Comparison of ENCODE assay signal across 9 cellular contexts in the genomic region with DNA sequence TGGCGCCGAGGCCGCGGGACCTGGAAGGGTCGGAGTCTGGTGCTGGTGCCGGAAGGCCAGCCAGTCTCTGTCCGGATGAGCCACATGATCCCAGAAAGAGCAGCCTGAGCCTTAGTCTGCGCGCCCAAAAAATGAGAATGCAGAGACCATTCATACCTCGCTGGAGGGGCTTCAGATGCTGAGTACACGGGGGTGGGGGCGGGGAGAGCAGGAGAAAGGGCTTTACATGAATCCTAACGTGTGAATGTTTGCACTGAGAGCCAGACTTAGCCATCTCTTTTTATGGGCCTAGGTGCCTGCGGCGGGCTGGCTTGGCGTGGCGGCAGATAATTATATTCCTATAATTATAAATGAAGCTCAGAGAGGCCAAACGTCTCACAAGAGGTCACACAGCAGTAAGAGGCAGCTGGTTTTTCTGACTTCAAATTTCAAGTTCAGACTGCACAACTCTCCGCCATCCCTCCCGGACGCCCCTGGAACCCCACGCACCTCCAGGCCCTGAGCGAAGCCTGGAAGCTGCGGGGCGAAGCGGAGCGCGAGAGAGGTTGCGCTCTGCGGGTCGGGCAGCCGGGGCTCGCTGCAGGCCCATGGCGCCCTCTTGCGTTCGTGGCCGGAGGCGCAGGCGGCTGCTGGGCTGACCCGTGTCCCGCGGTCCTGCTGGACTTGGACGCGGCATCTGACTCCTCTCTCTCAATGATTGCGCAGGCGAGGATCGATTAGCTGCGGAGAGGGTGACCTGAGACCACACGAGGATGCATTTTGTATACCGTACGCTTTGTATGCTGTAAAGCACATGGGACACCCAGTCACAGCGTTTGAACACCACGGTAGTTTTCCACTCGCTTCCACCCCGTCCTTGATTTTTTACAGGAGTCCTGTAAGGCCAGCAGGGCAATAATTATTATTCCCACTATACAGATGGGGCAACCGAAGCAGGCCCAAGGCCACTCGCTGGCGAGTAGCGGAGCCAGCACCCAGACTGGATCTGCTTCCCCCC.
DNase-seq lines count a peak whose midpoint lies in the region; TF ChIP-seq lines count a peak whose summit lies in the region.
"Had no signal": no experiment of that assay in that cellular context is flagged by ENCODE, and none has a peak within 500 bp of the region (broad histone marks: within the 10 kb centered on the region; RNA-seq: fewer than 3 reads in every experiment).

No MANE protein-coding gene starts in this region.

- peak overlapping the region; percentile 83 for H3K56ac ChIP-seq in mesendoderm (ENCODE audit: low read length)

- no peak overlapping the region for H3K23ac ChIP-seq in mesendoderm (ENCODE audit: low read length)

- DNase-seq in DMS53 treated with DMSO at 0.1 percent for 48 hours (lab: John Stamatoyannopoulos, UW; ENCODE audit: unreplicated experiment) (peak; percentile 76), HFF-Myc (ENCODE audit: extremely low read depth, low read depth) (no peak), NCI-H460 (ENCODE audit: extremely low read depth, low read depth) (peak; percentile 46), endodermal cell (peak; percentile 93), mesendoderm (peak; percentile 67), T1000 (lab: John Stamatoyannopoulos, UW) (no peak)
- DNase-seq in activated CD8-positive, alpha-beta memory T cell treated with anti-CD3 and anti-CD28 coated beads, Interleukin-2, amount 50 U/mL, for 24 hours (ENCODE audit: extremely low read depth), result peak; percentile 12
- peak; percentile 37 for DNase-seq in stimulated activated CD8-positive, alpha-beta memory T cell treated with anti-CD3 and anti-CD28 coated beads, Interleukin-15, amount 100 ng/mL, for 1 hour (ENCODE audit: low read depth)

- H3K9me3 ChIP-seq in endodermal cell (ENCODE audit: control insufficient read depth, low read length), result no peaks in the 10 kb centered on the region

- H3K36me3 Mint-ChIP-seq in endodermal cell (ENCODE audit: low read depth), result no peaks in the 10 kb centered on the region

- peaks cover 95% of the 10 kb centered on the region for H3K27me3 ChIP-seq in endodermal cell (ENCODE audit: control insufficient read depth, insufficient read depth, low read length, poor library complexity, severe bottlenecking)
- peaks cover 24% of the 10 kb centered on the region for H3K27me3 ChIP-seq in mesendoderm (ENCODE audit: insufficient read depth, low read length, poor library complexity)

- H4K5ac ChIP-seq in mesendoderm (ENCODE audit: low read length), result no peak overlapping the region

- no peak overlapping the region for H3K27ac Mint-ChIP-seq in endodermal cell

- no peaks in the 10 kb centered on the region for H3K79me1 ChIP-seq in mesendoderm (ENCODE audit: low read length)

- H3K27ac ChIP-seq in endodermal cell (ENCODE audit: low read depth, low read length), result no peak overlapping the region
- H3K27ac ChIP-seq in mesendoderm (ENCODE audit: low read depth, low read length), result no peak overlapping the region
- H3K27ac ChIP-seq: epithelial cell of prostate had no signal

- no peak overlapping the region for H2BK5ac ChIP-seq in mesendoderm (ENCODE audit: low read length)

- H2AK5ac ChIP-seq in mesendoderm (ENCODE audit: low read length), result no peak overlapping the region

- H3K4me1 ChIP-seq in endodermal cell (ENCODE audit: control insufficient read depth, insufficient read depth, low read length), result no peaks in the 10 kb centered on the region
- no peaks in the 10 kb centered on the region for H3K4me1 ChIP-seq in mesendoderm (ENCODE audit: control insufficient read depth, low read depth, low read length)

- no peaks in the 10 kb centered on the region for H3K79me2 ChIP-seq in mesendoderm (ENCODE audit: control insufficient read depth, insufficient read depth, low read length)

- WGBS in endodermal cell (ENCODE audit: insufficient coverage in 1 of 2, insufficient read length in 1 of 2), 2 experiments, result 5 to 8% methylated on average over 44 to 59 of the region's 59 CpGs
- WGBS in mesendoderm (ENCODE audit: extremely low coverage, insufficient coverage, low lambda C conversion rate), result no CpG with 5 or more reads among the region's 59 CpGs

- peak; percentile 99 for TF ChIP-seq CTCF in HFF-Myc (IDR thresholded peaks at IDR 0.05; ENCODE audit: low read depth, low read length, missing control alignments)
- peak; percentile 99 for TF ChIP-seq CTCF in endodermal cell (conservative IDR thresholded peaks at IDR 0.05)

- H2BK120ac ChIP-seq in mesendoderm (ENCODE audit: low read depth, low read length), result no peak overlapping the region

- H3K4me2 ChIP-seq in mesendoderm (ENCODE audit: low read length), result peak overlapping the region; percentile 83

- H3K4ac ChIP-seq in mesendoderm (ENCODE audit: low read depth, low read length), result no peak overlapping the region

- no peak overlapping the region for H4K8ac ChIP-seq in mesendoderm (ENCODE audit: low read depth, low read length)

- H3K9ac ChIP-seq in endodermal cell (ENCODE audit: extremely low read depth, low read length, poor library complexity, severe bottlenecking) (no peak overlapping the region), mesendoderm (ENCODE audit: low read length) (peak overlapping the region; percentile 55)

- H2BK15ac ChIP-seq in mesendoderm (replicated peaks; ENCODE audit: low read depth), result no peak overlapping the region

- peak overlapping the region; percentile 60 for H3K4me3 Mint-ChIP-seq in endodermal cell

- H3K18ac ChIP-seq in mesendoderm (ENCODE audit: low read length), result no peak overlapping the region

- H3K36me3 ChIP-seq in endodermal cell (ENCODE audit: control insufficient read depth, insufficient read depth, low read length), result no peaks in the 10 kb centered on the region
- no peaks in the 10 kb centered on the region for H3K36me3 ChIP-seq in mesendoderm (ENCODE audit: control insufficient read depth, insufficient read depth, low read length)

- H3K4me3 ChIP-seq in HFF-Myc (replicated peaks; ENCODE audit: low read depth, low read length), result no peak overlapping the region
- peak overlapping the region; percentile 77 for H3K4me3 ChIP-seq in endodermal cell (ENCODE audit: low read length)
- H3K4me3 ChIP-seq in mesendoderm (ENCODE audit: low read length), result no peak overlapping the region

- peaks cover 85% of the 10 kb centered on the region for H3K27me3 Mint-ChIP-seq in endodermal cell (ENCODE audit: insufficient read depth)

- no peaks in the 10 kb centered on the region for H3K9me3 Mint-ChIP-seq in endodermal cell

- H3K4me1 Mint-ChIP-seq in endodermal cell, result peaks cover 8% of the 10 kb centered on the region

Comparison
In these comparisons a context has a peak if more than half of its experiments do, and no peak if none do; other contexts are left out.
1. DNase-seq: peak in DMS53 treated with DMSO at 0.1 percent for 48 hours (single experiment), NCI-H460 (single experiment), activated CD8-positive, alpha-beta memory T cell treated with anti-CD3 and anti-CD28 coated beads, Interleukin-2, amount 50 U/mL, for 24 hours (single experiment), endodermal cell (single experiment), mesendoderm (single experiment) and stimulated activated CD8-positive, alpha-beta memory T cell treated with anti-CD3 and anti-CD28 coated beads, Interleukin-15, amount 100 ng/mL, for 1 hour (single experiment); none in HFF-Myc (single experiment) and T1000 (single experiment).